ENCODE assay signal across 20 cellular contexts in the genomic region with DNA sequence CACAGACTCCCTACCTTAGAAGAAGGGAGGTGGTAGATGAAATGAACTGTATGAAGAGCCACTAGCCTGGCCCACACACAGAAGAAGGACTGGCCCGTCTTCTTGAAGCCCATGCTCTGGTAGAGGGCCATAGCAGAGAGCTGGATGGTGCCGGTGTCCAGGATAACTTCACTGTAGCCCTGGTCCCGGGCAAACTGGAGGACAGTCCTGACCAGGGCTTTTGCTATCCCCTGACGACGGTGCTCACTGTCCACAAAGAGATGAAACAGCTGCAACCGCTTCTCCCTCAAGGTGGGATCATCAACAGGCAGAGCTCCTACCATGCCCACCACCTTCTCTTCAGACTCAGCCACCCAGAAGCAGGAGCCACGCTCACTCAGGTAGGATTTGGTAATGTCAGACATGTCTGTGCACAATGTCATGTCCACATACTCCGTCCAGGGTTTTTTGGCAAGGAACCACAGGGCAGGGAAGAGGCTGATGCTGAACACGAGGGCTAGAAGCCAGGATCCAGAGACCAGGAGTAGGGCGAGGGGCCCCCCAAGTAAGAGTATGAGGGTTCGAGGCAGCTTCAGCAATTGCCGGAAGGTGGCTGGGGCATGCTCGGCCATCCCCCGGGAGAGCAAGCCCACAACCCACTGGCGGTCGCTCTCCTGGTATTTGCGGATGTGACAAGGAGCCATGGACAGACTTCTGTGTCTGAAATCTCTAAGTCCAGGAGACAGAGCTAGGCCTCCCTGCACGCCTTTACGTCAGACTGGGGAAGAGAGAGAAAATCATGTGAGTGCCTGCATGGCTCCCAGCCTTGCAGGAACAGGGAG. TPM values are rescaled to one million over a fixed set of nuclear protein-coding genes. Genes with fewer than 3 reads are reported as not detected.
DNase-seq lines count a peak whose midpoint lies in the region; ATAC-seq, FAIRE-seq and TF ChIP-seq lines count a peak whose summit lies in the region.
"Had no signal": no experiment of that assay in that cellular context is flagged by ENCODE, and none has a peak within 500 bp of the region (broad histone marks: within the 10 kb centered on the region; RNA-seq: fewer than 3 reads in every experiment).

No MANE protein-coding gene starts in this region.

- peak overlapping the region; percentile 88 to 91 for H3K27ac ChIP-seq in liver (ENCODE audit: low read depth in 1 of 2, low read length in 2 of 2)
- no peak overlapping the region for H3K27ac ChIP-seq in pancreas

- DNase-seq in pancreas, result no peak
- no peak for DNase-seq in NCI-H128 (lab: John Stamatoyannopoulos, UW; ENCODE audit: unreplicated experiment)
- DNase-seq in occipital lobe (lab: John Stamatoyannopoulos, UW), result no peak
- no peak for DNase-seq in stimulated activated naive CD4-positive, alpha-beta T cell (lab: John Stamatoyannopoulos, UW)
- DNase-seq: BE2C; CD8-positive, alpha-beta T cell; COR-L47; DMS153; DMS79 treated with DMSO at 0.1 percent for 48 hours; EL; H7 had no signal

- no peaks in the 10 kb centered on the region for H3K9me3 ChIP-seq in liver (ENCODE audit: control insufficient read depth in 4 of 4, low read length in 3 of 4)
- no peaks in the 10 kb centered on the region for H3K9me3 ChIP-seq in pancreas
- H3K9me3 ChIP-seq: BE2C had no signal

- H3K27me3 ChIP-seq in liver (ENCODE audit: control insufficient read depth in 4 of 4, insufficient read depth in 4 of 4, low read length in 3 of 4) (no peaks in the 10 kb centered on the region), pancreas (no peaks in the 10 kb centered on the region)
- H3K27me3 ChIP-seq: BE2C had no signal

- TF ChIP-seq CTCF in liver (IDR thresholded peaks at IDR 0.05; ENCODE audit: low read depth, low read length, missing input control), result no peak
- TF ChIP-seq CTCF in pancreas (IDR thresholded peaks at IDR 0.05), result no peak

- ATAC-seq in esophagus mucosa, result peak; percentile 23
- peak in 3 of 4 donors; percentile 9 to 18 (median 12) for ATAC-seq in pancreas
- ATAC-seq in GM21526 (IDR thresholded peaks at IDR 0.05; ENCODE audit: low FRiP score, unreplicated experiment), result no peak
- ATAC-seq: CD8-positive, alpha-beta T cell; GM23338 had no signal

- H3K4me3 ChIP-seq in liver (ENCODE audit: low read depth in 1 of 3, low read length in 3 of 3) (peak overlapping the region; percentile 16 to 74 (median 52)), pancreas (no peak overlapping the region)
- H3K4me3 ChIP-seq: GM23338 had no signal

- FAIRE-seq in pancreas (lab: Jason Lieb, UNC), result no peak
- FAIRE-seq: A204.1, D721Med, G401.6, GM12891 had no signal

- intact Hi-C loops in pancreas (cut with DNase I), result no loop called here

- peaks cover 8 to 51% (median 35%) of the 10 kb centered on the region in 4 donors for H3K4me1 ChIP-seq in liver (ENCODE audit: control insufficient read depth in 4 of 4, insufficient read depth in 4 of 4, low read length in 3 of 4)
- H3K4me1 ChIP-seq in pancreas, result peaks cover 3 to 6% (median 6%) of the 10 kb centered on the region in 3 donors
- H3K4me1 ChIP-seq: BE2C had no signal

- H3K36me3 ChIP-seq in liver (ENCODE audit: control insufficient read depth in 4 of 4, insufficient read depth in 3 of 4, low read depth in 1 of 4, low read length in 3 of 4) (no peaks in the 10 kb centered on the region), pancreas (no peaks in the 10 kb centered on the region)
- H3K36me3 ChIP-seq: BE2C had no signal

- WGBS in liver, result 30% methylated on average over 19 of the region's 19 CpGs
- WGBS in pancreas, 2 donors, result 90 to 93% methylated on average over 19 of the region's 19 CpGs

- H3K9ac ChIP-seq in liver (ENCODE audit: low read depth in 1 of 2, low read length in 2 of 2), result peak overlapping the region; percentile 63 to 92

- TF ChIP-seq RAD21 in liver (IDR thresholded peaks at IDR 0.05), result no peak

TF ChIP-seq in liver, 16 proteins besides CTCF, POLR2A, EP300 and RAD21:
- no peak for TF ChIP-seq GABPA (IDR thresholded peaks at IDR 0.05 in 1 of 2, conservative IDR thresholded peaks at IDR 0.05 in 1 of 2)
- TF ChIP-seq JUND (IDR thresholded peaks at IDR 0.05), result no peak
- TF ChIP-seq, protein P1, sequence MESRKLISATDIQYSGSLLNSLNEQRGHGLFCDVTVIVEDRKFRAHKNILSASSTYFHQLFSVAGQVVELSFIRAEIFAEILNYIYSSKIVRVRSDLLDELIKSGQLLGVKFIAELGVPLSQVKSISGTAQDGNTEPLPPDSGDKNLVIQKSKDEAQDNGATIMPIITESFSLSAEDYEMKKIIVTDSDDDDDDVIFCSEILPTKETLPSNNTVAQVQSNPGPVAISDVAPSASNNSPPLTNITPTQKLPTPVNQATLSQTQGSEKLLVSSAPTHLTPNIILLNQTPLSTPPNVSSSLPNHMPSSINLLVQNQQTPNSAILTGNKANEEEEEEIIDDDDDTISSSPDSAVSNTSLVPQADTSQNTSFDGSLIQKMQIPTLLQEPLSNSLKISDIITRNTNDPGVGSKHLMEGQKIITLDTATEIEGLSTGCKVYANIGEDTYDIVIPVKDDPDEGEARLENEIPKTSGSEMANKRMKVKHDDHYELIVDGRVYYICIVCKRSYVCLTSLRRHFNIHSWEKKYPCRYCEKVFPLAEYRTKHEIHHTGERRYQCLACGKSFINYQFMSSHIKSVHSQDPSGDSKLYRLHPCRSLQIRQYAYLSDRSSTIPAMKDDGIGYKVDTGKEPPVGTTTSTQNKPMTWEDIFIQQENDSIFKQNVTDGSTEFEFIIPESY (IDR thresholded peaks at IDR 0.05), result no peak
- TF ChIP-seq, protein P2, sequence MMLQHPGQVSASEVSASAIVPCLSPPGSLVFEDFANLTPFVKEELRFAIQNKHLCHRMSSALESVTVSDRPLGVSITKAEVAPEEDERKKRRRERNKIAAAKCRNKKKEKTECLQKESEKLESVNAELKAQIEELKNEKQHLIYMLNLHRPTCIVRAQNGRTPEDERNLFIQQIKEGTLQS (IDR thresholded peaks at IDR 0.05), result no peak
- no peak for TF ChIP-seq HNF4A (conservative IDR thresholded peaks at IDR 0.05)

RNA-seq across cellular contexts. Expression of a gene that starts 1.1 kb away (rescaled TPM):
- total RNA-seq in esophagus mucosa (not detected), liver (10 to 100 TPM; 10.7 to 27.6 TPM), pancreas (not detected), occipital lobe (not detected)
- polyA plus RNA-seq in liver (10 to 100 TPM in 1 of 2 donors, 1 to 10 TPM in 1; 8.3 to 67.5 TPM), pancreas (under 1 TPM in 1 of 2 donors, not detected in 1; 0.09 TPM)
- total RNA-seq: CD8-positive, alpha-beta T cell; GM23338; H7 had no signal
- polyA plus RNA-seq: CD14-positive monocyte, GM23338 had no signal

Comparison
In these comparisons a context has a peak if more than half of its experiments do, and no peak if none do; other contexts are left out.
1. H3K27ac ChIP-seq: peak in liver (2 of 2); none in pancreas (0 of 4).
2. H3K4me3 ChIP-seq: peak in liver (3 of 3); none in pancreas (0 of 4).
3. RNA of a gene that starts 1.1 kb away (total RNA-seq): 10.7 to 27.6 TPM in liver; not detected in esophagus mucosa (single experiment), not detected in pancreas and not detected in occipital lobe (single experiment); every median in the first group is over 10 times any median in the second.